Comparison of ENCODE assay signal across 8 cellular contexts in genomic region chr2:241314933-241315182, GRCh38. TPM values are rescaled to one million over a fixed set of nuclear protein-coding genes. Genes with fewer than 3 reads are reported as not detected.
A peak's percentile ranks its signal among the peaks of the same experiment; 100 is the strongest.
DNase-seq lines count a peak whose midpoint lies in the region; ATAC-seq and TF ChIP-seq lines count a peak whose summit lies in the region.

No MANE protein-coding gene starts in this region.

- H3K27ac ChIP-seq in BLaER1: peak overlapping the region; percentile 99
- peak overlapping the region; percentile 100 for H3K27ac ChIP-seq in HL-60 (replicated peaks)
- H3K27ac ChIP-seq in caudate nucleus (ENCODE audit: low read depth, low read length): peak overlapping the region; percentile 100
- peak overlapping the region; percentile 95 for H3K27ac ChIP-seq in naive thymus-derived CD4-positive, alpha-beta T cell (ENCODE audit: low read depth, low read length)

- peaks cover 0 to 10% (median 4%) of the 10 kb centered on the region in 5 donors for H3K36me3 Mint-ChIP-seq in naive thymus-derived CD4-positive, alpha-beta T cell

- H3K9ac ChIP-seq in BLaER1: peak overlapping the region; percentile 98

- CTCF ChIA-PET in naive thymus-derived CD4-positive, alpha-beta T cell (lab: Charles Lee): interaction anchor here (0.6 to 1.2 kb wide), 5 partner anchors 14 to 417 kb away, joined by 3 to 4 read pairs (median 3); no protein-coding TSS in a partner anchor

- intact Hi-C loops in naive thymus-derived CD4-positive, alpha-beta T cell (cut with micrococcal nuclease): loop anchor here (1.0 to 2.0 kb wide), 21 partner anchors 15 to 754 kb away; partner anchors contain the start of genes ATG4B (in 2 of the 2), DTYMK (in 2 of the 2), FARP2 (in 2 of the 2) and ING5 (in 2 of the 2)

- peak overlapping the region; percentile 81 for H3K4me2 ChIP-seq in BLaER1

- H3K9me3 Mint-ChIP-seq in naive thymus-derived CD4-positive, alpha-beta T cell: peaks cover 0 to 3% (median 0%) of the 10 kb centered on the region in 11 donors

- H3K4me3 ChIP-seq in BLaER1 (peak overlapping the region; percentile 87), HL-60 (replicated peaks; ENCODE audit: insufficient read depth, low read length) (peak overlapping the region; percentile 62)
- H3K4me3 ChIP-seq in naive thymus-derived CD4-positive, alpha-beta T cell (ENCODE audit: low read length): peak overlapping the region; percentile 98

- H3K4me1 ChIP-seq in BLaER1: peaks cover 75% of the 10 kb centered on the region
- peaks cover 41 to 48% of the 10 kb centered on the region in 2 donors for H3K4me1 ChIP-seq in naive thymus-derived CD4-positive, alpha-beta T cell (ENCODE audit: control insufficient read depth in 2 of 2, insufficient read depth in 2 of 2, low read length in 2 of 2)

- DNase-seq in HL-60 (ENCODE audit: low read depth in 1 of 2, low spot score in 1 of 2) (no peak), caudate nucleus (lab: John Stamatoyannopoulos, UW) (peak in 2 of 61 donors; percentile 58 to 70), Ammon's horn (ENCODE audit: low spot score) (no peak), NOMO-1 treated with DMSO at 0.1 percent for 48 hours (lab: John Stamatoyannopoulos, UW; ENCODE audit: unreplicated experiment) (no peak)
- DNase-seq in naive thymus-derived CD4-positive, alpha-beta T cell: no peak
- no peak for DNase-seq in activated effector memory CD4-positive, alpha-beta T cell treated with Interleukin-2 at 50 U/mL for 16 hours

- H3K27me3 ChIP-seq in BLaER1 (no peaks in the 10 kb centered on the region), HL-60 (ENCODE audit: insufficient read depth, poor library complexity, severe bottlenecking) (no peaks in the 10 kb centered on the region)
- H3K27me3 ChIP-seq in naive thymus-derived CD4-positive, alpha-beta T cell (ENCODE audit: control insufficient read depth in 2 of 2, insufficient read depth in 2 of 2, low read length in 2 of 2): no peaks in the 10 kb centered on the region

- H3K4me1 Mint-ChIP-seq in naive thymus-derived CD4-positive, alpha-beta T cell: peaks cover 62 to 84% (median 75%) of the 10 kb centered on the region in 7 donors

- no peaks in the 10 kb centered on the region for H3K27me3 Mint-ChIP-seq in naive thymus-derived CD4-positive, alpha-beta T cell

- H3K27ac Mint-ChIP-seq in naive thymus-derived CD4-positive, alpha-beta T cell: peak overlapping the region; percentile 89 to 100 (median 98)

- POLR2A ChIA-PET in naive thymus-derived CD4-positive, alpha-beta T cell (lab: Charles Lee): interaction anchor here (0.5 to 5.0 kb wide), 20 partner anchors 10 to 746 kb away, joined by 3 to 87 read pairs (median 4); partner anchors contain the start of genes ATG4B, DTYMK, MTERF4 and PASK

- H3K36me3 ChIP-seq in BLaER1: peaks cover 11% of the 10 kb centered on the region; the same call in 1 of the 2 replicates
- H3K36me3 ChIP-seq in naive thymus-derived CD4-positive, alpha-beta T cell (ENCODE audit: control insufficient read depth in 2 of 3, insufficient read depth in 3 of 3, low read length in 3 of 3): peaks cover 0 to 9% (median 0%) of the 10 kb centered on the region in 3 experiments

- H4K20me1 ChIP-seq in BLaER1: peaks cover 52% of the 10 kb centered on the region

- TF ChIP-seq CTCF in HL-60 (IDR thresholded peaks at IDR 0.05; ENCODE audit: insufficient read depth, low read length): no peak

- no peaks in the 10 kb centered on the region for H3K9me3 ChIP-seq in BLaER1
- H3K9me3 ChIP-seq in naive thymus-derived CD4-positive, alpha-beta T cell (ENCODE audit: control insufficient read depth in 2 of 3, low read length in 3 of 3): no peaks in the 10 kb centered on the region

- H3K4me3 Mint-ChIP-seq in naive thymus-derived CD4-positive, alpha-beta T cell: peak overlapping the region; percentile 87 to 100 (median 98)

- ATAC-seq in naive thymus-derived CD4-positive, alpha-beta T cell: no peak
- no peak for ATAC-seq in HG02763 (IDR thresholded peaks at IDR 0.05; ENCODE audit: unreplicated experiment)

RNA-seq across cellular contexts. Expression of gene HDLBP, which starts 0.6 kb away (rescaled TPM):
- total RNA-seq in naive thymus-derived CD4-positive, alpha-beta T cell: 100 to 1,000 TPM; 127 to 231 (median 169) TPM
- 10 to 100 TPM; 42.8 to 71.8 TPM for polyA plus RNA-seq in naive thymus-derived CD4-positive, alpha-beta T cell

RNA-seq across cellular contexts. Expression of gene SEPTIN2, which starts 0.9 kb away (rescaled TPM):
- total RNA-seq in naive thymus-derived CD4-positive, alpha-beta T cell: 100 to 1,000 TPM; 189 to 340 (median 209) TPM
- polyA plus RNA-seq in naive thymus-derived CD4-positive, alpha-beta T cell: 100 to 1,000 TPM; 129 to 134 TPM

RNA-seq across cellular contexts. Expression of gene FARP2, which starts 41.2 kb away (rescaled TPM):
- total RNA-seq in naive thymus-derived CD4-positive, alpha-beta T cell: 10 to 100 TPM; 12.4 to 31.0 (median 22.1) TPM
- 1 to 10 TPM; 6.2 to 7.2 TPM for polyA plus RNA-seq in naive thymus-derived CD4-positive, alpha-beta T cell
